ENCODE assay signal across 8 cellular contexts in genomic region chr7:151759591-151760042, GRCh38.
A peak's percentile ranks its signal among the peaks of the same experiment; 100 is the strongest.
DNase-seq lines count a peak whose midpoint lies in the region; ATAC-seq lines count a peak whose summit lies in the region.

No MANE protein-coding gene starts in this region.

- H3K4me1 Mint-ChIP-seq in memory B cell, result peaks cover 18% of the 10 kb centered on the region

- H3K9me3 Mint-ChIP-seq in memory B cell, result no peaks in the 10 kb centered on the region

- no peak overlapping the region for H3K27ac Mint-ChIP-seq in memory B cell

- no peak overlapping the region for H3K4me3 Mint-ChIP-seq in memory B cell

- no peaks in the 10 kb centered on the region for H3K27me3 Mint-ChIP-seq in memory B cell

- DNase-seq in DMS 273 (lab: John Stamatoyannopoulos, UW; ENCODE audit: unreplicated experiment) (peak; percentile 88), HCEC 1CT (peak; percentile 44), NCI-H2196 treated with DMSO at 0.1 percent for 48 hours (lab: John Stamatoyannopoulos, UW; ENCODE audit: unreplicated experiment) (peak; percentile 37), memory B cell (ENCODE audit: low spot score in 2 of 2) (peak; percentile 46 to 49)
- DNase-seq in activated CD4-positive, alpha-beta T cell treated with anti-CD3 and anti-CD28 coated beads, Interleukin-2, amount 50 U/mL, for 4 hours, result peak; percentile 47 to 49
- peak; percentile 42 for DNase-seq in effector CD8-positive, alpha-beta T cell (lab: John Stamatoyannopoulos, UW)
- peak; percentile 69 for DNase-seq in stimulated activated naive CD8-positive, alpha-beta T cell treated with anti-CD3 and anti-CD28 coated beads, Interleukin-15, Interleukin-2, amounts not matched to agents 100 U/mL and 50 U/mL, for 24 hours

- ATAC-seq in memory B cell (ENCODE audit: low read depth) (peak; percentile 76), HG03139 (IDR thresholded peaks at IDR 0.05; ENCODE audit: unreplicated experiment) (no peak)
- ATAC-seq in stimulated activated naive CD8-positive, alpha-beta T cell treated with anti-CD3 and anti-CD28 coated beads, Interleukin-15, Interleukin-2, amounts not matched to agents 100 U/mL and 50 U/mL, for 24 hours, result peak; percentile 41

- peaks cover 10% of the 10 kb centered on the region for H3K36me3 Mint-ChIP-seq in memory B cell

Comparison
In these comparisons a context has a peak if more than half of its experiments do, and no peak if none do; other contexts are left out.
1. DNase-seq: peak in every context shown above with its lines; median percentile 88 in DMS 273; 69 in stimulated activated naive CD8-positive, alpha-beta T cell treated with anti-CD3 and anti-CD28 coated beads, Interleukin-15, Interleukin-2, amounts not matched to agents 100 U/mL and 50 U/mL, for 24 hours; 48 in activated CD4-positive, alpha-beta T cell treated with anti-CD3 and anti-CD28 coated beads, Interleukin-2, amount 50 U/mL, for 4 hours; 48 in memory B cell; 44 in HCEC 1CT; 42 in effector CD8-positive, alpha-beta T cell; 37 in NCI-H2196 treated with DMSO at 0.1 percent for 48 hours.